8 cellular contexts compared by ENCODE assay signal in genomic region chr13:106533101-106533939, GRCh38. TPM values are rescaled to one million over a fixed set of nuclear protein-coding genes. Genes with fewer than 3 reads are reported as not detected.
DNase-seq lines count a peak whose midpoint lies in the region; ATAC-seq lines count a peak whose summit lies in the region.

No MANE protein-coding gene starts in this region.

- CTCF ChIA-PET in activated CD4-positive, alpha-beta T cell treated with anti-CD3 and anti-CD28 coated beads, Interleukin-2, amount 10 ng/mL, durations not matched to agents 7 days and 5 days (lab: Charles Lee): interaction anchor here (1.1 kb wide), 1 partner anchor 27 kb away, joined by 3 read pairs; no protein-coding TSS in a partner anchor

- H3K4me3 Mint-ChIP-seq in activated CD4-positive, alpha-beta T cell treated with anti-CD3 and anti-CD28 coated beads, Interleukin-2, amount 10 ng/mL, durations not matched to agents 7 days and 5 days: peak overlapping the region; percentile 46

- H3K9me3 Mint-ChIP-seq in activated CD4-positive, alpha-beta T cell treated with anti-CD3 and anti-CD28 coated beads, Interleukin-2, amount 10 ng/mL, durations not matched to agents 7 days and 5 days: no peaks in the 10 kb centered on the region

- no peak overlapping the region for H2BK15ac ChIP-seq in mesendoderm (replicated peaks; ENCODE audit: low read depth)

- no peaks in the 10 kb centered on the region for H3K36me3 Mint-ChIP-seq in activated CD4-positive, alpha-beta T cell treated with anti-CD3 and anti-CD28 coated beads, Interleukin-2, amount 10 ng/mL, durations not matched to agents 7 days and 5 days (ENCODE audit: low read depth)

- WGBS in mesendoderm (ENCODE audit: extremely low coverage, insufficient coverage, low lambda C conversion rate): no CpG with 5 or more reads among the region's 44 CpGs

- H3K79me2 ChIP-seq in mesendoderm (ENCODE audit: control insufficient read depth, insufficient read depth, low read length): peaks cover 36% of the 10 kb centered on the region

- no peaks in the 10 kb centered on the region for H3K79me1 ChIP-seq in mesendoderm (ENCODE audit: low read length)

- no peak overlapping the region for H3K23ac ChIP-seq in mesendoderm (ENCODE audit: low read length)

- DNase-seq in activated naive CD4-positive, alpha-beta T cell treated with Interleukin-2 at 50 U/mL for 16 hours: peak; percentile 5
- no peak for DNase-seq in activated naive CD4-positive, alpha-beta T cell treated with anti-CD3 and anti-CD28 coated beads, Interleukin-2, amount 50 U/mL, for 16 hours
- DNase-seq in NCI-H1694 (lab: John Stamatoyannopoulos, UW) (peak; percentile 30), epithelial cell of prostate (ENCODE audit: low read depth, low spot score) (no peak), mesendoderm (peak; percentile 87)
- no peak for DNase-seq in activated CD4-positive, alpha-beta T cell treated with anti-CD3 and anti-CD28 coated beads, Interleukin-2, amount 10 ng/mL, durations not matched to agents 7 days and 5 days

- no peaks in the 10 kb centered on the region for H3K36me3 ChIP-seq in mesendoderm (ENCODE audit: control insufficient read depth, insufficient read depth, low read length)
- no peaks in the 10 kb centered on the region for H3K36me3 ChIP-seq in subcutaneous abdominal adipose tissue (ENCODE audit: control insufficient read depth in 5 of 5, insufficient read depth in 5 of 5, low read length in 5 of 5)

- no peak overlapping the region for H3K27ac Mint-ChIP-seq in activated CD4-positive, alpha-beta T cell treated with anti-CD3 and anti-CD28 coated beads, Interleukin-2, amount 10 ng/mL, durations not matched to agents 7 days and 5 days

- H3K56ac ChIP-seq in mesendoderm (ENCODE audit: low read length): peak overlapping the region; percentile 92

- POLR2A ChIA-PET in activated CD4-positive, alpha-beta T cell treated with anti-CD3 and anti-CD28 coated beads, Interleukin-2, amount 10 ng/mL, durations not matched to agents 7 days and 5 days (lab: Charles Lee): no interaction called here

- H3K4ac ChIP-seq in mesendoderm (ENCODE audit: low read depth, low read length): no peak overlapping the region

- peaks cover 21% of the 10 kb centered on the region for H3K4me1 ChIP-seq in mesendoderm (ENCODE audit: control insufficient read depth, low read depth, low read length)
- peaks cover 0 to 47% (median 31%) of the 10 kb centered on the region in 5 donors for H3K4me1 ChIP-seq in subcutaneous abdominal adipose tissue (ENCODE audit: control insufficient read depth in 5 of 5, insufficient read depth in 5 of 5, low read length in 5 of 5)

- no peak overlapping the region for H4K8ac ChIP-seq in mesendoderm (ENCODE audit: low read depth, low read length)

- peaks cover 52% of the 10 kb centered on the region for H3K27me3 Mint-ChIP-seq in activated CD4-positive, alpha-beta T cell treated with anti-CD3 and anti-CD28 coated beads, Interleukin-2, amount 10 ng/mL, durations not matched to agents 7 days and 5 days

- ATAC-seq in GM19397 (IDR thresholded peaks at IDR 0.05; ENCODE audit: unreplicated experiment): no peak

- H3K27ac ChIP-seq in epithelial cell of prostate (peak overlapping the region; percentile 83), mesendoderm (ENCODE audit: low read depth, low read length) (no peak overlapping the region), subcutaneous abdominal adipose tissue (ENCODE audit: low read depth, low read length) (peak overlapping the region; percentile 72)

- no peak overlapping the region for H3K18ac ChIP-seq in mesendoderm (ENCODE audit: low read length)

- H3K27me3 ChIP-seq in mesendoderm (ENCODE audit: insufficient read depth, low read length, poor library complexity) (no peaks in the 10 kb centered on the region), subcutaneous abdominal adipose tissue (ENCODE audit: control insufficient read depth in 5 of 5, insufficient read depth in 4 of 5, low read length in 5 of 5) (no peaks in the 10 kb centered on the region)

- no peaks in the 10 kb centered on the region for H3K9me3 ChIP-seq in subcutaneous abdominal adipose tissue (ENCODE audit: control insufficient read depth in 5 of 5, low read length in 5 of 5)

- H3K4me1 Mint-ChIP-seq in activated CD4-positive, alpha-beta T cell treated with anti-CD3 and anti-CD28 coated beads, Interleukin-2, amount 10 ng/mL, durations not matched to agents 7 days and 5 days: peaks cover 16% of the 10 kb centered on the region

- peak overlapping the region; percentile 69 for H3K4me3 ChIP-seq in mesendoderm (ENCODE audit: low read length)
- H3K4me3 ChIP-seq in subcutaneous abdominal adipose tissue (ENCODE audit: low read depth in 1 of 5, low read length in 5 of 5): peak overlapping the region; percentile 70 to 85 (median 82)

- H4K5ac ChIP-seq in mesendoderm (ENCODE audit: low read length): no peak overlapping the region

- peak overlapping the region; percentile 14 for H3K4me2 ChIP-seq in mesendoderm (ENCODE audit: low read length)

- H2BK5ac ChIP-seq in mesendoderm (ENCODE audit: low read length): no peak overlapping the region

- H3K9ac ChIP-seq in mesendoderm (ENCODE audit: low read length) (peak overlapping the region; percentile 79), subcutaneous abdominal adipose tissue (ENCODE audit: low read length in 5 of 5) (peak overlapping the region in 4 of 5 donors; percentile 43 to 81 (median 76))

- H2BK120ac ChIP-seq in mesendoderm (ENCODE audit: low read depth, low read length): no peak overlapping the region

- H2AK5ac ChIP-seq in mesendoderm (ENCODE audit: low read length): no peak overlapping the region

RNA-seq across cellular contexts. Expression of gene EFNB2, which starts 2.1 kb away (rescaled TPM):
- under 1 TPM; 0.04 to 0.10 TPM for total RNA-seq in activated CD4-positive, alpha-beta T cell treated with anti-CD3 and anti-CD28 coated beads, Interleukin-2, amount 10 ng/mL, durations not matched to agents 7 days and 5 days
- 29.5 TPM for polyA plus RNA-seq in mesendoderm (2013, experiment 1 of 2)
- 30.1 TPM for polyA plus RNA-seq in mesendoderm (2013, experiment 2 of 2)

RNA-seq across cellular contexts. Expression of gene ARGLU1, which starts 34.6 kb away (rescaled TPM):
- 100 to 1,000 TPM; 119 to 132 TPM for total RNA-seq in activated CD4-positive, alpha-beta T cell treated with anti-CD3 and anti-CD28 coated beads, Interleukin-2, amount 10 ng/mL, durations not matched to agents 7 days and 5 days
- polyA plus RNA-seq in mesendoderm (2013, experiment 1 of 2): 93.9 TPM
- polyA plus RNA-seq in mesendoderm (2013, experiment 2 of 2): 92.1 TPM

Comparison
In these comparisons a context has a peak if more than half of its experiments do, and no peak if none do; other contexts are left out.
1. DNase-seq: peak in activated naive CD4-positive, alpha-beta T cell treated with Interleukin-2 at 50 U/mL for 16 hours (single experiment), NCI-H1694 (single experiment) and mesendoderm (single experiment); none in activated naive CD4-positive, alpha-beta T cell treated with anti-CD3 and anti-CD28 coated beads, Interleukin-2, amount 50 U/mL, for 16 hours (single experiment), activated CD4-positive, alpha-beta T cell treated with anti-CD3 and anti-CD28 coated beads, Interleukin-2, amount 10 ng/mL, durations not matched to agents 7 days and 5 days (single experiment) and epithelial cell of prostate (single experiment).